ENCODE assay signal across 21 cellular contexts in genomic region chr14:48614003-48614402, GRCh38.
DNase-seq lines count a peak whose midpoint lies in the region; ATAC-seq and TF ChIP-seq lines count a peak whose summit lies in the region.
"Had no signal": no experiment of that assay in that cellular context is flagged by ENCODE, and none has a peak within 500 bp of the region (broad histone marks: within the 10 kb centered on the region; RNA-seq: fewer than 3 reads in every experiment).

No MANE protein-coding gene starts in this region.

- H3K9me3 ChIP-seq in IMR-90 (ENCODE audit: control insufficient read depth, insufficient read depth, low read length): no peaks in the 10 kb centered on the region
- peaks cover 0 to 14% (median 0%) of the 10 kb centered on the region in 12 donors for H3K9me3 ChIP-seq in heart left ventricle
- peaks cover 0 to 30% (median 9%) of the 10 kb centered on the region in 8 donors for H3K9me3 ChIP-seq in spleen
- H3K9me3 ChIP-seq: BE2C had no signal

- H3K18ac ChIP-seq in IMR-90 (ENCODE audit: low read depth, low read length): no peak overlapping the region

- DNase-seq in IMR-90 (peak; percentile 16), RPMI7951 (ENCODE audit: low read depth) (peak; percentile 1), brain microvascular endothelial cell (peak; percentile 27), non-pigmented ciliary epithelial cell (ENCODE audit: low read depth) (peak; percentile 4), left ventricle myocardium superior (no peak), heart left ventricle (no peak), spleen (no peak)
- DNase-seq in stimulated activated naive CD4-positive, alpha-beta T cell treated with Interleukin-2 at 50 U/mL for 16 hours (lab: John Stamatoyannopoulos, UW): no peak
- DNase-seq: AML-193; BE2C; CD4-positive, alpha-beta T cell; CD8-positive, alpha-beta memory T cell; DMS 273 treated with DMSO at 0.1 percent for 48 hours; DMS79; EL; GDM1; GM23248; H7; HCEC 1CT had no signal

- H2AK5ac ChIP-seq in IMR-90 (ENCODE audit: low read depth, low read length): no peak overlapping the region

- CTCF ChIA-PET in IMR-90 (lab: Yijun Ruan, JAX): no interaction called here

- H3K23ac ChIP-seq in IMR-90 (ENCODE audit: low read depth, low read length): no peak overlapping the region

- H3K27ac ChIP-seq in IMR-90 (ENCODE audit: insufficient read depth, low read length): no peak overlapping the region
- no peak overlapping the region for H3K27ac ChIP-seq in brain microvascular endothelial cell
- H3K27ac ChIP-seq in heart left ventricle: no peak overlapping the region
- H3K27ac ChIP-seq in spleen: no peak overlapping the region
- H3K27ac ChIP-seq: BLaER1 treated with 17β-estradiol and CSF1 and Interleukin-3, amounts not matched to agents 10 nM and 100 nM; GM23248 had no signal

- intact Hi-C loops in IMR-90 (cut with micrococcal nuclease): no loop called here
- intact Hi-C loops in left ventricle myocardium superior (cut with micrococcal nuclease): no loop called here
- intact Hi-C loops in heart left ventricle (cut with DNase I): no loop called here
- intact Hi-C loops in spleen (cut with DNase I; ENCODE audit: low total_unique reads): no loop called here

- TF ChIP-seq POLR2A in IMR-90 (IDR thresholded peaks at IDR 0.05; ENCODE audit: low read depth, low read length) (no peak), heart left ventricle (IDR thresholded peaks at IDR 0.05) (no peak), spleen (IDR thresholded peaks at IDR 0.05) (no peak)

- H3K4me2 ChIP-seq in IMR-90 (ENCODE audit: low read depth, low read length): no peak overlapping the region
- H3K4me2 ChIP-seq: BLaER1 treated with 17β-estradiol and CSF1 and Interleukin-3, amounts not matched to agents 10 nM and 100 nM had no signal

- no peak for TF ChIP-seq RAD21 in IMR-90 (IDR thresholded peaks at IDR 0.05; ENCODE audit: low read length)

- no peak overlapping the region for H3K56ac ChIP-seq in IMR-90 (ENCODE audit: extremely low read depth, insufficient read depth, low read length)

- no peak for TF ChIP-seq CTCF in IMR-90 (conservative IDR thresholded peaks at IDR 0.05; ENCODE audit: low read depth, low read length)
- no peak for TF ChIP-seq CTCF in brain microvascular endothelial cell (IDR thresholded peaks at IDR 0.05; ENCODE audit: low read depth, low read length, missing control alignments)
- no peak for TF ChIP-seq CTCF in heart left ventricle (IDR thresholded peaks at IDR 0.05)
- TF ChIP-seq CTCF in spleen (IDR thresholded peaks at IDR 0.05 in 8 of 11, conservative IDR thresholded peaks at IDR 0.05 in 3 of 11): no peak

- no peak overlapping the region for H3K14ac ChIP-seq in IMR-90 (replicated peaks; ENCODE audit: low read depth, low read length)

- no peak overlapping the region for H3K9ac ChIP-seq in IMR-90 (ENCODE audit: low read depth, low read length)
- H3K9ac ChIP-seq: BLaER1 treated with 17β-estradiol and CSF1 and Interleukin-3, amounts not matched to agents 10 nM and 100 nM; GM23248 had no signal

- no peak overlapping the region for H2AK9ac ChIP-seq in IMR-90 (replicated peaks; ENCODE audit: low read depth, low read length, poor library complexity)

- no peak overlapping the region for H3K4ac ChIP-seq in IMR-90 (ENCODE audit: low read depth, low read length)

- POLR2A ChIA-PET in IMR-90 (lab: Charles Lee; ENCODE audit: unreplicated experiment): no interaction called here

- H3K36me3 ChIP-seq in IMR-90 (ENCODE audit: control insufficient read depth, insufficient read depth, low read length) (no peaks in the 10 kb centered on the region), brain microvascular endothelial cell (replicated peaks) (no peaks in the 10 kb centered on the region), heart left ventricle (no peaks in the 10 kb centered on the region), spleen (no peaks in the 10 kb centered on the region)
- H3K36me3 ChIP-seq: BE2C; BLaER1 treated with 17β-estradiol and CSF1 and Interleukin-3, amounts not matched to agents 10 nM and 100 nM had no signal

- H3K27me3 ChIP-seq in IMR-90 (ENCODE audit: control insufficient read depth, insufficient read depth, low read length) (no peaks in the 10 kb centered on the region), brain microvascular endothelial cell (replicated peaks) (no peaks in the 10 kb centered on the region), heart left ventricle (no peaks in the 10 kb centered on the region), spleen (replicated peaks in 1 of 7) (no peaks in the 10 kb centered on the region)
- H3K27me3 ChIP-seq: BE2C; BLaER1 treated with 17β-estradiol and CSF1 and Interleukin-3, amounts not matched to agents 10 nM and 100 nM had no signal

- no peak overlapping the region for H2BK120ac ChIP-seq in IMR-90 (ENCODE audit: low read depth, low read length)

- H3K4me3 ChIP-seq in IMR-90 (ENCODE audit: insufficient read depth, low read depth, low read length): no peak overlapping the region
- H3K4me3 ChIP-seq in brain microvascular endothelial cell (ENCODE audit: low read depth, low read length): no peak overlapping the region
- no peak overlapping the region for H3K4me3 ChIP-seq in heart left ventricle
- H3K4me3 ChIP-seq in spleen: no peak overlapping the region
- H3K4me3 ChIP-seq: BLaER1 treated with 17β-estradiol and CSF1 and Interleukin-3, amounts not matched to agents 10 nM and 100 nM; GM12878; GM23248 had no signal

- ATAC-seq in IMR-90 (ENCODE audit: low read depth): peak; percentile 59
- ATAC-seq in left ventricle myocardium superior: no peak
- no peak for ATAC-seq in heart left ventricle
- ATAC-seq: GM12878 had no signal

- no peaks in the 10 kb centered on the region for H3K9me1 ChIP-seq in IMR-90 (ENCODE audit: insufficient read depth, low read length)

- BruUV-seq in IMR-90 (replicated peaks; lab: Mats Ljungman, UMichigan): no TSS peak

- no CpG with 5 or more reads among the region's 2 CpGs for WGBS in IMR-90 (ENCODE audit: extremely low coverage in 2 of 2, insufficient read length in 1 of 2), 2 experiments
- WGBS in heart left ventricle, 4 donors: 69 to 80% (median 77%) methylated on average over 2 of the region's 2 CpGs
- 78 to 91% (median 85%) methylated on average over 2 of the region's 2 CpGs for WGBS in spleen, 5 donors

- no peak overlapping the region for H2BK5ac ChIP-seq in IMR-90 (ENCODE audit: low read depth, low read length, poor library complexity, severe bottlenecking)

- no peak overlapping the region for H2AFZ ChIP-seq in IMR-90 (replicated peaks; ENCODE audit: low read length, poor library complexity)
- H2AFZ ChIP-seq: GM23248 had no signal

- no peaks in the 10 kb centered on the region for H4K20me1 ChIP-seq in IMR-90 (ENCODE audit: insufficient read depth, low read length)
- H4K20me1 ChIP-seq: BLaER1 treated with 17β-estradiol and CSF1 and Interleukin-3, amounts not matched to agents 10 nM and 100 nM had no signal

- H4K91ac ChIP-seq in IMR-90 (ENCODE audit: insufficient read depth, low read depth, low read length): no peak overlapping the region

- no peaks in the 10 kb centered on the region for H3K4me1 ChIP-seq in IMR-90 (ENCODE audit: control insufficient read depth, insufficient read depth, low read length)
- no peaks in the 10 kb centered on the region for H3K4me1 ChIP-seq in heart left ventricle
- no peaks in the 10 kb centered on the region for H3K4me1 ChIP-seq in spleen
- H3K4me1 ChIP-seq: BE2C; BLaER1 treated with 17β-estradiol and CSF1 and Interleukin-3, amounts not matched to agents 10 nM and 100 nM had no signal

- no peak overlapping the region for H2BK20ac ChIP-seq in IMR-90 (ENCODE audit: low read depth, low read length)

- no peak overlapping the region for H4K5ac ChIP-seq in IMR-90 (ENCODE audit: low read depth, low read length)

- H2BK15ac ChIP-seq in IMR-90 (ENCODE audit: low read depth, low read length): no peak overlapping the region

- dilution Hi-C loops in IMR-90 (cut with HindIII; ENCODE audit: low sequenced_read_pairs, unreplicated experiment): no loop called here

- in situ Hi-C loops in IMR-90 (cut with MboI; ENCODE audit: low sequenced_read_pairs) (no loop called here), brain microvascular endothelial cell (cut with HindIII; ENCODE audit: low pct_ligation_motif_present, low sequenced_read_pairs) (no loop called here)

- no peak overlapping the region for H4K8ac ChIP-seq in IMR-90 (ENCODE audit: low read depth in 2 of 2, low read length in 2 of 2)

- H3K79me1 ChIP-seq in IMR-90 (ENCODE audit: low read depth in 1 of 2, low read length in 2 of 2): no peaks in the 10 kb centered on the region

TF ChIP-seq in IMR-90, 13 proteins besides CTCF, POLR2A, EP300 and RAD21 (continues in another document):
- TF ChIP-seq MAFK (IDR thresholded peaks at IDR 0.05; ENCODE audit: low read depth, low read length) (no peak), RCOR1 (IDR thresholded peaks at IDR 0.05; ENCODE audit: insufficient replicate concordance, low read length) (no peak), MXI1 (IDR thresholded peaks at IDR 0.05; ENCODE audit: borderline replicate concordance, low read depth, low read length) (no peak), CEBPB (IDR thresholded peaks at IDR 0.05; ENCODE audit: low read depth, low read length) (no peak), CHD1 (IDR thresholded peaks at IDR 0.05; ENCODE audit: low read depth, low read length) (no peak), FOS (IDR thresholded peaks at IDR 0.05; ENCODE audit: low read depth, low read length) (no peak), MAZ (IDR thresholded peaks at IDR 0.05; ENCODE audit: borderline replicate concordance, low read depth, low read length) (no peak), SMC3 (IDR thresholded peaks at IDR 0.05; ENCODE audit: low read depth, low read length) (no peak), RFX5 (IDR thresholded peaks at IDR 0.05; ENCODE audit: low read depth, low read length) (no peak), BHLHE40 (IDR thresholded peaks at IDR 0.05; ENCODE audit: low read depth, low read length) (no peak)
- TF ChIP-seq, protein P1, sequence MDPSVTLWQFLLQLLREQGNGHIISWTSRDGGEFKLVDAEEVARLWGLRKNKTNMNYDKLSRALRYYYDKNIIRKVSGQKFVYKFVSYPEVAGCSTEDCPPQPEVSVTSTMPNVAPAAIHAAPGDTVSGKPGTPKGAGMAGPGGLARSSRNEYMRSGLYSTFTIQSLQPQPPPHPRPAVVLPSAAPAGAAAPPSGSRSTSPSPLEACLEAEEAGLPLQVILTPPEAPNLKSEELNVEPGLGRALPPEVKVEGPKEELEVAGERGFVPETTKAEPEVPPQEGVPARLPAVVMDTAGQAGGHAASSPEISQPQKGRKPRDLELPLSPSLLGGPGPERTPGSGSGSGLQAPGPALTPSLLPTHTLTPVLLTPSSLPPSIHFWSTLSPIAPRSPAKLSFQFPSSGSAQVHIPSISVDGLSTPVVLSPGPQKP (IDR thresholded peaks at IDR 0.05; ENCODE audit: borderline replicate concordance, low read depth, low read length): no peak
- TF ChIP-seq, protein P2, sequence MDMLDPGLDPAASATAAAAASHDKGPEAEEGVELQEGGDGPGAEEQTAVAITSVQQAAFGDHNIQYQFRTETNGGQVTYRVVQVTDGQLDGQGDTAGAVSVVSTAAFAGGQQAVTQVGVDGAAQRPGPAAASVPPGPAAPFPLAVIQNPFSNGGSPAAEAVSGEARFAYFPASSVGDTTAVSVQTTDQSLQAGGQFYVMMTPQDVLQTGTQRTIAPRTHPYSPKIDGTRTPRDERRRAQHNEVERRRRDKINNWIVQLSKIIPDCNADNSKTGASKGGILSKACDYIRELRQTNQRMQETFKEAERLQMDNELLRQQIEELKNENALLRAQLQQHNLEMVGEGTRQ (IDR thresholded peaks at IDR 0.05; ENCODE audit: low read depth, low read length): no peak

Comparison
In these comparisons a context has a peak if more than half of its experiments do, and no peak if none do; other contexts are left out.
1. DNase-seq: peak in IMR-90 (single experiment), RPMI7951 (single experiment), brain microvascular endothelial cell (single experiment) and non-pigmented ciliary epithelial cell (single experiment); none in left ventricle myocardium superior (single experiment), heart left ventricle (0 of 5), spleen (single experiment) and stimulated activated naive CD4-positive, alpha-beta T cell treated with Interleukin-2 at 50 U/mL for 16 hours (single experiment).